In the genomic region with DNA sequence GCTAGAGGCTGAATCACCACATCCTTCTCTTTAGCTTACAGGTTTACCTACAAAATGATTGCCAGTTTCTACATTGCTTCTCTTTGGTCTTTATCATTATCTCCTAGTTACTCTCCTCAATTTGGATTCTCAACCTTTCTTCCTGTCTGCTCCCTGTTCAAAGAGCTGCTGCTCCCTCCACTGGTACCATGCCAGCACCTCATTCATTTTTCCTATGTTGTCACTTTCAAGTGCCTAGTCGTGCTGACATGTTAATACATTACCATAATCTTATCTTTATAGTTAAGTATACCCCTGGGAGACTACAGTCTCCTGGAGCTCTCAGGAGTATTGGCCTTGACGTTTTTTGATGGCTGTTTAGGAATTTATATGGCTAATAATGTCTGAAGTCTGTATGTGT, we compare ENCODE assay signal across 1 cellular context.
TF ChIP-seq lines count a peak whose summit lies in the region.

No MANE protein-coding gene starts in this region.

TF ChIP-seq in H1, 55 proteins besides CTCF, POLR2A, EP300 and RAD21:
- TF ChIP-seq CTBP2 (IDR thresholded peaks at IDR 0.05; ENCODE audit: borderline replicate concordance, insufficient read depth, insufficient read length, low read length) (no peak), ATF2 (IDR thresholded peaks at IDR 0.05; ENCODE audit: low read length) (no peak), SAP30 (IDR thresholded peaks at IDR 0.05; ENCODE audit: insufficient read depth, insufficient replicate concordance, low read length) (no peak), RBBP5 (IDR thresholded peaks at IDR 0.05; ENCODE audit: borderline replicate concordance, low read depth, low read length) (no peak), TCF12 (IDR thresholded peaks at IDR 0.05; ENCODE audit: low read depth, low read length) (no peak)
